In genomic region chr6:20486641-20487040, GRCh38 we compare ENCODE assay signal across 29 cellular contexts.
"Had no signal": no experiment of that assay in that cellular context is flagged by ENCODE, and none has a peak within 500 bp of the region (broad histone marks: within the 10 kb centered on the region; RNA-seq: fewer than 3 reads in every experiment).

No MANE protein-coding gene starts in this region.

- H3K27me3 ChIP-seq: body of pancreas, colonic mucosa, dorsolateral prefrontal cortex, esophagus muscularis mucosa, foreskin keratinocyte, gastrocnemius medialis, heart left ventricle, hepatocyte had no signal

- DNase-seq: activated CD4-positive, alpha-beta T cell treated with anti-CD3 and anti-CD28 coated beads for 48 hours; activated CD4-positive, alpha-beta T cell treated with anti-CD3 and anti-CD28 coated beads, Interleukin-2, amount 50 U/mL, for 1 hour; activated CD4-positive, alpha-beta T cell treated with anti-CD3 and anti-CD28 coated beads, Interleukin-2, amount 50 U/mL, for 48 hours; activated CD4-positive, CD25-positive, alpha-beta regulatory T cell; activated CD4-positive, CD25-positive, alpha-beta regulatory T cell treated with anti-CD3 and anti-CD28 coated beads, Interleukin-2, amount 50 U/mL, for 72 hours; activated CD8-positive, alpha-beta memory T cell treated with anti-CD3 and anti-CD28 coated beads, Interleukin-2, amount 50 U/mL, for 48 hours; activated effector memory CD4-positive, alpha-beta T cell treated with anti-CD3 and anti-CD28 coated beads, Interleukin-2, amount 50 U/mL, for 16 hours; activated naive CD4-positive, alpha-beta T cell treated with anti-CD3 and anti-CD28 coated beads for 36 hours; activated T-cell treated with anti-CD3 and anti-CD28 coated beads for 4 hours; activated T-cell treated with anti-CD3 and anti-CD28 coated beads, Interleukin-2, amount 50 U/mL, for 24 hours; activated T-cell treated with anti-CD3 and anti-CD28 coated beads, Interleukin-2, amount 50 U/mL, for 72 hours; amniotic stem cell; anterior cingulate cortex; body of pancreas; caudate nucleus; colonic mucosa; dorsolateral prefrontal cortex; effector memory CD8-positive, alpha-beta T cell; erythroblast; foreskin keratinocyte; gastrocnemius medialis; glutamatergic neuron; heart left ventricle; T-helper 2 cell had no signal

- H3K27ac Mint-ChIP-seq: activated naive CD4-positive, alpha-beta T cell treated with anti-CD3 and anti-CD28 coated beads for 36 hours; activated naive CD8-positive, alpha-beta T cell; activated T-cell treated with anti-CD3 and anti-CD28 coated beads, Interleukin-2, amount 50 U/mL, for 24 hours; activated T-helper 17 cell treated with anti-CD3 and anti-CD28 coated beads, Interleukin-2, amount 50 U/mL, for 72 hours; dendritic cell treated with granulocyte-macrophage colony-stimulating factor and Interleukin-4, amounts not matched to agents 40 ng/mL and 50 ng/mL, for 4 days; effector memory CD8-positive, alpha-beta T cell had no signal

- H3K4me1 ChIP-seq: body of pancreas, colonic mucosa, esophagus muscularis mucosa, foreskin keratinocyte had no signal

- H3K4me3 Mint-ChIP-seq: activated naive CD4-positive, alpha-beta T cell treated with anti-CD3 and anti-CD28 coated beads for 36 hours; activated naive CD8-positive, alpha-beta T cell; activated T-cell treated with anti-CD3 and anti-CD28 coated beads, Interleukin-2, amount 50 U/mL, for 24 hours; activated T-cell treated with anti-CD3 and anti-CD28 coated beads, Interleukin-2, amount 50 U/mL, for 72 hours; activated T-helper 17 cell treated with anti-CD3 and anti-CD28 coated beads, Interleukin-2, amount 50 U/mL, for 72 hours; dendritic cell treated with granulocyte-macrophage colony-stimulating factor and Interleukin-4, amounts not matched to agents 40 ng/mL and 50 ng/mL, for 4 days; effector memory CD8-positive, alpha-beta T cell had no signal

- H3K36me3 ChIP-seq: colonic mucosa had no signal

- H3K9me3 ChIP-seq: body of pancreas, colonic mucosa, esophagus muscularis mucosa, gastrocnemius medialis, heart left ventricle had no signal

- H3K27ac ChIP-seq: body of pancreas, colonic mucosa, dorsolateral prefrontal cortex, esophagus muscularis mucosa, foreskin keratinocyte, gastrocnemius medialis, heart left ventricle, hepatocyte had no signal

- H3K27me3 Mint-ChIP-seq: activated naive CD8-positive, alpha-beta T cell; activated T-cell treated with anti-CD3 and anti-CD28 coated beads, Interleukin-2, amount 50 U/mL, for 24 hours; activated T-helper 17 cell treated with anti-CD3 and anti-CD28 coated beads, Interleukin-2, amount 50 U/mL, for 72 hours; dendritic cell treated with granulocyte-macrophage colony-stimulating factor and Interleukin-4, amounts not matched to agents 40 ng/mL and 50 ng/mL, for 4 days; effector memory CD8-positive, alpha-beta T cell had no signal

- ATAC-seq: activated T-cell treated with anti-CD3 and anti-CD28 coated beads, Interleukin-2, amount 50 U/mL, for 72 hours; activated T-helper 17 cell treated with anti-CD3 and anti-CD28 coated beads, Interleukin-2, amount 50 U/mL, for 72 hours; body of pancreas; effector memory CD8-positive, alpha-beta T cell; foreskin keratinocyte; gastrocnemius medialis; heart left ventricle had no signal

- H3K9me3 Mint-ChIP-seq: activated naive CD4-positive, alpha-beta T cell treated with anti-CD3 and anti-CD28 coated beads for 36 hours; activated T-cell treated with anti-CD3 and anti-CD28 coated beads, Interleukin-2, amount 50 U/mL, for 24 hours; activated T-cell treated with anti-CD3 and anti-CD28 coated beads, Interleukin-2, amount 50 U/mL, for 72 hours; activated T-helper 17 cell treated with anti-CD3 and anti-CD28 coated beads, Interleukin-2, amount 50 U/mL, for 72 hours; dendritic cell treated with granulocyte-macrophage colony-stimulating factor and Interleukin-4, amounts not matched to agents 40 ng/mL and 50 ng/mL, for 4 days; effector memory CD8-positive, alpha-beta T cell had no signal

- H3K4me3 ChIP-seq: body of pancreas, colonic mucosa, dorsolateral prefrontal cortex, esophagus muscularis mucosa, gastrocnemius medialis, heart left ventricle, hepatocyte had no signal
